In the genomic region with DNA sequence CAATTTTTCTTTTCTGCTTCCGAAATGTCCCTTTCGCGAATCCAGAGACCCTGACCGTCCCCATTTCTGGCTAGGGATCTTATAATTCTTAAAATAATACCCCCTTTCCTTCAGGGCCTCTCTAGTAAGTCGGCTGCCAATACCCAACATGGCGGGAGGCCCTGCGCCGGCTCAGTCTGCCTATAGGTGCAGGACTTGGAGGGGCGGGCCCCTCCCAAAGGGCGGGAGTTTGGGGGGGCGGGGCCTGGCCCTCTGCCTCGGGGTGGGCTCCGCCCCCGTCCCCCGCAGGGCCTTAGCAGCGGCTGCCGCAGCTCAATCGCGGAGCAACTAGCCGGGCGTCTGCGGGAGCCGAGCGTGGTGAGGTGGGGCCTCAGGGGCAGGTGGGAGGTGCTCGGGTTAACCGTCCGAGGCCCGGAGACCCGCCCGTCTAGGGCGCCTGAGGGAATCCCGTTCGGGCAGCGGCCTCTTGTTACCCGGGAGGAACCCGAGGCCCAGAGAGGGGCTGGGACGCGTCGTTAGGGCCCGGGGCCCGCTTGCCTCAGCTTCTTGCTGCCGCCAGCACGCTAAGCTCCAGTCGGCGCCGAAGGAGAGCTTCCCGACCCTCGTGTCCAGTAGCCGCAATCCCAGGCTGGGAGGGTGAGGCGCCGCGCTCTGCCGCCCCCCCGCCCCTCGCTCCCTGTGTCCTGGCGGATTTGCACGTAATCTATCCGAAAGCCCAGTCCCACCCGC, we compare ENCODE assay signal across 8 cellular contexts.
DNase-seq lines count a peak whose midpoint lies in the region; ATAC-seq and TF ChIP-seq lines count a peak whose summit lies in the region.

A gene with protein sequence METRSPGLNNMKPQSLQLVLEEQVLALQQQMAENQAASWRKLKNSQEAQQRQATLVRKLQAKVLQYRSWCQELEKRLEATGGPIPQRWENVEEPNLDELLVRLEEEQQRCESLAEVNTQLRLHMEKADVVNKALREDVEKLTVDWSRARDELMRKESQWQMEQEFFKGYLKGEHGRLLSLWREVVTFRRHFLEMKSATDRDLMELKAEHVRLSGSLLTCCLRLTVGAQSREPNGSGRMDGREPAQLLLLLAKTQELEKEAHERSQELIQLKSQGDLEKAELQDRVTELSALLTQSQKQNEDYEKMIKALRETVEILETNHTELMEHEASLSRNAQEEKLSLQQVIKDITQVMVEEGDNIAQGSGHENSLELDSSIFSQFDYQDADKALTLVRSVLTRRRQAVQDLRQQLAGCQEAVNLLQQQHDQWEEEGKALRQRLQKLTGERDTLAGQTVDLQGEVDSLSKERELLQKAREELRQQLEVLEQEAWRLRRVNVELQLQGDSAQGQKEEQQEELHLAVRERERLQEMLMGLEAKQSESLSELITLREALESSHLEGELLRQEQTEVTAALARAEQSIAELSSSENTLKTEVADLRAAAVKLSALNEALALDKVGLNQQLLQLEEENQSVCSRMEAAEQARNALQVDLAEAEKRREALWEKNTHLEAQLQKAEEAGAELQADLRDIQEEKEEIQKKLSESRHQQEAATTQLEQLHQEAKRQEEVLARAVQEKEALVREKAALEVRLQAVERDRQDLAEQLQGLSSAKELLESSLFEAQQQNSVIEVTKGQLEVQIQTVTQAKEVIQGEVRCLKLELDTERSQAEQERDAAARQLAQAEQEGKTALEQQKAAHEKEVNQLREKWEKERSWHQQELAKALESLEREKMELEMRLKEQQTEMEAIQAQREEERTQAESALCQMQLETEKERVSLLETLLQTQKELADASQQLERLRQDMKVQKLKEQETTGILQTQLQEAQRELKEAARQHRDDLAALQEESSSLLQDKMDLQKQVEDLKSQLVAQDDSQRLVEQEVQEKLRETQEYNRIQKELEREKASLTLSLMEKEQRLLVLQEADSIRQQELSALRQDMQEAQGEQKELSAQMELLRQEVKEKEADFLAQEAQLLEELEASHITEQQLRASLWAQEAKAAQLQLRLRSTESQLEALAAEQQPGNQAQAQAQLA (N-terminal part only) (plus strand): TSS at position 718 of the 729 bp plus-strand sequence. CDS start 6,770 bp downstream, outside the sequence.

- TF ChIP-seq CTCF in C4-2B (conservative IDR thresholded peaks at IDR 0.05), result no peak

- ATAC-seq in GM19395 (IDR thresholded peaks at IDR 0.05; ENCODE audit: unreplicated experiment) (peak; percentile 87), HG03558 (IDR thresholded peaks at IDR 0.05; ENCODE audit: extremely low read depth, unreplicated experiment) (peak; percentile 55)

- peak within 1 kb of the TSS; percentile 85 for H3K27ac ChIP-seq in C4-2B

- DNase-seq in NCI-H748 (lab: John Stamatoyannopoulos, UW; ENCODE audit: unreplicated experiment) (peak; percentile 98), cortex of kidney (lab: John Stamatoyannopoulos, UW) (peak; percentile 40), left kidney (ENCODE audit: low read depth, low spot score) (peak; percentile 99)
- DNase-seq in activated CD4-positive, alpha-beta T cell treated with anti-CD3 and anti-CD28 coated beads, Interleukin-2, amount 50 U/mL, for 1 hour, result peak; percentile 93
- peak; percentile 95 for DNase-seq in stimulated activated CD4-positive, alpha-beta T cell treated with anti-CD3 and anti-CD28 coated beads, Interleukin-1b, Interleukin-23, amount 100 ng/mL, for 48 hours

Comparison
In these comparisons a context has a peak if more than half of its experiments do, and no peak if none do; other contexts are left out.
1. Peak in every context shown above with its lines: DNase-seq, ATAC-seq and H3K27ac ChIP-seq.
2. DNase-seq: peak in every context shown above with its lines; median percentile 99 in left kidney; 98 in NCI-H748; 95 in stimulated activated CD4-positive, alpha-beta T cell treated with anti-CD3 and anti-CD28 coated beads, Interleukin-1b, Interleukin-23, amount 100 ng/mL, for 48 hours; 93 in activated CD4-positive, alpha-beta T cell treated with anti-CD3 and anti-CD28 coated beads, Interleukin-2, amount 50 U/mL, for 1 hour; 40 in cortex of kidney.